In genomic region chr6:123415844-123416468, GRCh38 we compare ENCODE assay signal across 2 cellular contexts.
TF ChIP-seq lines count a peak whose summit lies in the region.

No MANE protein-coding gene starts in this region.

TF ChIP-seq in GM23338, 12 proteins besides CTCF, POLR2A, EP300 and RAD21 (continued from another document):
- TF ChIP-seq REST (IDR thresholded peaks at IDR 0.05; ENCODE audit: unreplicated experiment): no peak
- TF ChIP-seq EZH2 (IDR thresholded peaks at IDR 0.05; ENCODE audit: low read depth, unreplicated experiment): no peak
- TF ChIP-seq JUNB (IDR thresholded peaks at IDR 0.05; ENCODE audit: unreplicated experiment): no peak
- no peak for TF ChIP-seq STAT1 (IDR thresholded peaks at IDR 0.05; ENCODE audit: unreplicated experiment)
- TF ChIP-seq CREB1 (CRISPR knock-in tag; IDR thresholded peaks at IDR 0.05; ENCODE audit: low read depth): no peak
- no peak for TF ChIP-seq ZNF462 (CRISPR knock-in tag; IDR thresholded peaks at IDR 0.05)
- no peak for TF ChIP-seq ZNF114 (CRISPR knock-in tag; IDR thresholded peaks at IDR 0.05)
- no peak for TF ChIP-seq POLR2AphosphoS5 (IDR thresholded peaks at IDR 0.05; ENCODE audit: low read depth)
- TF ChIP-seq NANOG (IDR thresholded peaks at IDR 0.05; ENCODE audit: borderline replicate concordance): no peak
- no peak for TF ChIP-seq ZNF331 (CRISPR knock-in tag; IDR thresholded peaks at IDR 0.05; ENCODE audit: low read depth)
- no peak for TF ChIP-seq EZH2phosphoT487 (IDR thresholded peaks at IDR 0.05; ENCODE audit: unreplicated experiment)

TF ChIP-seq in K562, 482 proteins besides CTCF, POLR2A, EP300 and RAD21 (continued from another document):
- TF ChIP-seq ATF3 (IDR thresholded peaks at IDR 0.05) (no peak), ATF3 (CRISPR knock-in tag; conservative IDR thresholded peaks at IDR 0.05) (no peak), UBTF (IDR thresholded peaks at IDR 0.05; ENCODE audit: borderline replicate concordance in 1 of 2, low read depth in 2 of 2, low read length in 2 of 2) (no peak), ZNF57 (CRISPR knock-in tag; IDR thresholded peaks at IDR 0.05) (no peak), HMG20B (CRISPR knock-in tag; IDR thresholded peaks at IDR 0.05) (no peak), XRCC3 (IDR thresholded peaks at IDR 0.05) (no peak), SMC3 (conservative IDR thresholded peaks at IDR 0.05; ENCODE audit: insufficient read depth, low read depth, low read length) (peak; percentile 66)
